ENCODE assay signal across 29 cellular contexts in the genomic region with DNA sequence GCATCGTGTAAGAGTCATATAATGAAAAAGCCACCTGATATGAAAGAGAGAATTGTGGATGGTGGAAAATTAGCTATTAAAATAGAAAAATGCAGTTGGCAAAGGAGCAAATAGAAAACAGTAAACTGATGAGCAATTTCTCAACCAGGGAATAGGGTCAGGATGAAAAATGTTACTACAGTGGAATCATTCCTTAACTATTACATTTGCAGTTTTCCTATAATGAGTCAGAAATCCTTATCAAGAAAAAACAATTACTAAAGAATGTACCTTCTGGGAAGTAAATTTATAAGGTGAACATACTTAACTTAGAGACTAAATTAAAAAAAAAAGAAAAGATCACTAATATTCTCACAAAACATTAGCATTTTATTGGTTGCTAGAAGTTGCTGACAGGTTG.
A peak's percentile ranks its signal among the peaks of the same experiment; 100 is the strongest.
DNase-seq lines count a peak whose midpoint lies in the region; ATAC-seq and TF ChIP-seq lines count a peak whose summit lies in the region.
"Had no signal": no experiment of that assay in that cellular context is flagged by ENCODE, and none has a peak within 500 bp of the region (broad histone marks: within the 10 kb centered on the region; RNA-seq: fewer than 3 reads in every experiment).

No MANE protein-coding gene starts in this region.

- intact Hi-C loops in thyroid gland (cut with DNase I): no loop called here

- H3K4me3 ChIP-seq in cardiac fibroblast (replicated peaks in 1 of 2; ENCODE audit: low read depth in 2 of 2, low read length in 2 of 2) (no peak overlapping the region), thyroid gland (replicated peaks in 1 of 3) (no peak overlapping the region)
- H3K4me3 ChIP-seq: breast epithelium, colonic mucosa, gastrocnemius medialis, GM23338, left ventricle myocardium inferior, thoracic aorta, uterus had no signal

- no peaks in the 10 kb centered on the region for H3K4me1 ChIP-seq in thyroid gland
- H3K4me1 ChIP-seq: breast epithelium, colonic mucosa, gastrocnemius medialis, left ventricle myocardium inferior, uterus had no signal

- TF ChIP-seq CTCF in cardiac fibroblast (IDR thresholded peaks at IDR 0.05; ENCODE audit: low read depth, low read length) (no peak), omental fat pad (IDR thresholded peaks at IDR 0.05) (no peak), thyroid gland (IDR thresholded peaks at IDR 0.05) (no peak)

- ATAC-seq in omental fat pad (ENCODE audit: low FRiP score) (peak; percentile 62), GM21515 (IDR thresholded peaks at IDR 0.05; ENCODE audit: unreplicated experiment) (no peak)
- ATAC-seq: gastrocnemius medialis; GM23338; stimulated activated naive CD8-positive, alpha-beta T cell treated with anti-CD3 and anti-CD28 coated beads, Interleukin-15, Interleukin-2, amounts not matched to agents 100 U/mL and 50 U/mL, for 24 hours had no signal

- TF ChIP-seq POLR2A in thyroid gland (IDR thresholded peaks at IDR 0.05): no peak

- H3K36me3 ChIP-seq in thyroid gland: no peaks in the 10 kb centered on the region
- H3K36me3 ChIP-seq: breast epithelium, colonic mucosa, gastrocnemius medialis, left ventricle myocardium inferior, thoracic aorta, uterus, WERI-Rb-1 had no signal

- WGBS in thyroid gland, 2 donors: 89 to 90% methylated on average over 1 of the region's 1 CpG

- no peaks in the 10 kb centered on the region for H3K9me3 ChIP-seq in thyroid gland
- H3K9me3 ChIP-seq: breast epithelium, colonic mucosa, gastrocnemius medialis, left ventricle myocardium inferior, thoracic aorta, uterus had no signal

- H3K27ac ChIP-seq in thyroid gland: no peak overlapping the region
- H3K27ac ChIP-seq: breast epithelium, colonic mucosa, gastrocnemius medialis, left ventricle myocardium inferior, thoracic aorta, uterus, WERI-Rb-1 had no signal

- no peaks in the 10 kb centered on the region for H3K27me3 ChIP-seq in thyroid gland
- H3K27me3 ChIP-seq: breast epithelium, colonic mucosa, gastrocnemius medialis, uterus had no signal

- DNase-seq in ELR (ENCODE audit: low read depth) (peak; percentile 48), M059J (ENCODE audit: low read depth) (peak; percentile 52), cardiac fibroblast (ENCODE audit: low read depth in 2 of 2) (peak; percentile 35 to 53), omental fat pad (ENCODE audit: low spot score) (no peak), thyroid gland (no peak), amygdala (lab: John Stamatoyannopoulos, UW) (no peak)
- no peak for DNase-seq in activated T-cell treated with anti-CD3 and anti-CD28 coated beads, Interleukin-2, amount 50 U/mL, for 1 hour
- DNase-seq: activated CD4-positive, alpha-beta T cell treated with anti-CD3 and anti-CD28 coated beads for 48 hours; activated CD8-positive, alpha-beta memory T cell treated with anti-CD3 and anti-CD28 coated beads for 24 hours; activated T-cell treated with anti-CD3 and anti-CD28 coated beads, Interleukin-2, amount 50 U/mL, for 48 hours; CD4-positive, CD25-positive, alpha-beta regulatory T cell; colonic mucosa; effector memory CD4-positive, alpha-beta T cell; gastrocnemius medialis; hippocampal formation; immature natural killer cell; left ventricle myocardium inferior; NCI-H1092; NCI-H187 treated with DMSO at 0.1 percent for 48 hours; NCI-H524; SHP77; stimulated activated naive CD8-positive, alpha-beta T cell treated with anti-CD3 and anti-CD28 coated beads, Interleukin-15, Interleukin-2, amounts not matched to agents 100 U/mL and 50 U/mL, for 24 hours; T1000; uterus; WERI-Rb-1 had no signal

Comparison
In these comparisons a context has a peak if more than half of its experiments do, and no peak if none do; other contexts are left out.
1. DNase-seq: peak in ELR (single experiment), M059J (single experiment) and cardiac fibroblast (2 of 2); none in omental fat pad (single experiment), thyroid gland (0 of 2), amygdala (0 of 56) and activated T-cell treated with anti-CD3 and anti-CD28 coated beads, Interleukin-2, amount 50 U/mL, for 1 hour (single experiment).